Comparison of ENCODE assay signal across 1 cellular context in the genomic region with DNA sequence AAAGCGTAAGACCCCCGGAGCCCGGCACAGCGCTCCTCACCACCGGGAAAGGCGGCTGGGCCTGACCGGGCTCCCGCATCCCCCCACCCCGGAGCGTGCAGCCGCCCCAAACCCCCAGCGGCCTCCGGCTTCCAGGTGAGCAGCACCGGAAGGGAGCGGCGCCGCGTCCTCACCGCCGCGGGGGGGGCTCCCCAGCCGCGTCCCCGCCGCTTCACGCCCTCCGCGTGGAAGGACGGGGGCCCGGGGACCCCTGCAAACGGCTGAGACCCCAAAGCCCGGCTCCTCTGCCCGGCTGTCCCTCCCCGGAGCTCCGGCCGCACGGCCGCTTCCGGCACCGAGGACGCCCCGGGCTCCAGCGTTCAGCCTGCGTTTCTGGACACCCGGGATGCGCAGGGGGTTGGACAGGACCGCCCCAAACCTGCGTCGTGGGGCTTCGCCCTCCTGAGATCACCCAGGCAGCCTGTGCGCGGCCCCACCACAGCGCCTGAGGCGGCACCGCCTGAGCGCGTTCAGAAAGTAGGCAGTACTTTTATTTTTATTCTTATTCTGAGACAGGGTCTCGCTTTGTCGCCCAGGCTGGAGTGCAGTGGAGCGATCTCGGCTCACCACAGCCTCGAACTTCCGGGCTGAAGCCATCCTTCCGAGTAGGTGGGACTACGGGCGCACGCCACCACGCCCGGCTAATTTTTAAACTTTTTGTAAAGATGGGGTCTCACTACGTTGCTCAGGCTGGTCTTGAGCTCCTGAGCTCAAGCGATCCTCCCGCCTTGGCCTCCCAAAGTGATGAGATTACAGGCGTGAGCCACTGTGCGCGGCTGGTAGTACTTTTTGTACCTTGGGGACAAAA.
A peak's percentile ranks its signal among the peaks of the same experiment; 100 is the strongest.
TF ChIP-seq lines count a peak whose summit lies in the region.

No MANE protein-coding gene starts in this region.

TF ChIP-seq in K562, 482 proteins besides CTCF, POLR2A, EP300 and RAD21 (continued from another document):
- TF ChIP-seq BCOR (IDR thresholded peaks at IDR 0.05) (peak; percentile 23; the same call in 1 of the 2 replicates), U2AF1 (optimal IDR thresholded peaks at IDR 0.05; ENCODE audit: low read depth, low read length) (peak; percentile 53), ZBTB7A (IDR thresholded peaks at IDR 0.05; ENCODE audit: borderline replicate concordance, control insufficient read depth, low read depth, low read length) (peak; percentile 53; the same call in 1 of the 2 replicates), MAZ (CRISPR knock-in tag; conservative IDR thresholded peaks at IDR 0.05 in 1 of 2, IDR thresholded peaks at IDR 0.05 in 1 of 2) (peak in 1 of 2 experiments; percentile 53; a peak in 2 of 4 replicates), COPS2 (conservative IDR thresholded peaks at IDR 0.05) (no peak)
- TF ChIP-seq, protein P1, sequence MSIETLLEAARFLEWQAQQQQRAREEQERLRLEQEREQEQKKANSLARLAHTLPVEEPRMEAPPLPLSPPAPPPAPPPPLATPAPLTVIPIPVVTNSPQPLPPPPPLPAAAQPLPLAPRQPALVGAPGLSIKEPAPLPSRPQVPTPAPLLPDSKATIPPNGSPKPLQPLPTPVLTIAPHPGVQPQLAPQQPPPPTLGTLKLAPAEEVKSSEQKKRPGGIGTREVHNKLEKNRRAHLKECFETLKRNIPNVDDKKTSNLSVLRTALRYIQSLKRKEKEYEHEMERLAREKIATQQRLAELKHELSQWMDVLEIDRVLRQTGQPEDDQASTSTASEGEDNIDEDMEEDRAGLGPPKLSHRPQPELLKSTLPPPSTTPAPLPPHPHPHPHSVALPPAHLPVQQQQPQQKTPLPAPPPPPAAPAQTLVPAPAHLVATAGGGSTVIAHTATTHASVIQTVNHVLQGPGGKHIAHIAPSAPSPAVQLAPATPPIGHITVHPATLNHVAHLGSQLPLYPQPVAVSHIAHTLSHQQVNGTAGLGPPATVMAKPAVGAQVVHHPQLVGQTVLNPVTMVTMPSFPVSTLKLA (conservative IDR thresholded peaks at IDR 0.05), result peak in 1 of 2 experiments; percentile 27; a peak in 1 of 4 replicates
- TF ChIP-seq, protein P2, sequence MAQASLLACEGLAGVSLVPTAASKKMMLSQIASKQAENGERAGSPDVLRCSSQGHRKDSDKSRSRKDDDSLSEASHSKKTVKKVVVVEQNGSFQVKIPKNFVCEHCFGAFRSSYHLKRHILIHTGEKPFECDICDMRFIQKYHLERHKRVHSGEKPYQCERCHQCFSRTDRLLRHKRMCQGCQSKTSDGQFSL (CRISPR knock-in tag; IDR thresholded peaks at IDR 0.05), result peak; percentile 69; the same call in 1 of the 2 replicates
- TF ChIP-seq, protein P2 (tag; IDR thresholded peaks at IDR 0.05), result peak in 1 of 2 experiments; percentile 60; a peak in 1 of 4 replicates
- TF ChIP-seq, protein P3, sequence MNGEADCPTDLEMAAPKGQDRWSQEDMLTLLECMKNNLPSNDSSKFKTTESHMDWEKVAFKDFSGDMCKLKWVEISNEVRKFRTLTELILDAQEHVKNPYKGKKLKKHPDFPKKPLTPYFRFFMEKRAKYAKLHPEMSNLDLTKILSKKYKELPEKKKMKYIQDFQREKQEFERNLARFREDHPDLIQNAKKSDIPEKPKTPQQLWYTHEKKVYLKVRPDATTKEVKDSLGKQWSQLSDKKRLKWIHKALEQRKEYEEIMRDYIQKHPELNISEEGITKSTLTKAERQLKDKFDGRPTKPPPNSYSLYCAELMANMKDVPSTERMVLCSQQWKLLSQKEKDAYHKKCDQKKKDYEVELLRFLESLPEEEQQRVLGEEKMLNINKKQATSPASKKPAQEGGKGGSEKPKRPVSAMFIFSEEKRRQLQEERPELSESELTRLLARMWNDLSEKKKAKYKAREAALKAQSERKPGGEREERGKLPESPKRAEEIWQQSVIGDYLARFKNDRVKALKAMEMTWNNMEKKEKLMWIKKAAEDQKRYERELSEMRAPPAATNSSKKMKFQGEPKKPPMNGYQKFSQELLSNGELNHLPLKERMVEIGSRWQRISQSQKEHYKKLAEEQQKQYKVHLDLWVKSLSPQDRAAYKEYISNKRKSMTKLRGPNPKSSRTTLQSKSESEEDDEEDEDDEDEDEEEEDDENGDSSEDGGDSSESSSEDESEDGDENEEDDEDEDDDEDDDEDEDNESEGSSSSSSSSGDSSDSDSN (IDR thresholded peaks at IDR 0.05; ENCODE audit: borderline replicate concordance in 1 of 2, low read depth in 2 of 2, low read length in 2 of 2), result peak in 1 of 2 experiments; percentile 87; a peak in 2 of 4 replicates
- TF ChIP-seq, protein P4, sequence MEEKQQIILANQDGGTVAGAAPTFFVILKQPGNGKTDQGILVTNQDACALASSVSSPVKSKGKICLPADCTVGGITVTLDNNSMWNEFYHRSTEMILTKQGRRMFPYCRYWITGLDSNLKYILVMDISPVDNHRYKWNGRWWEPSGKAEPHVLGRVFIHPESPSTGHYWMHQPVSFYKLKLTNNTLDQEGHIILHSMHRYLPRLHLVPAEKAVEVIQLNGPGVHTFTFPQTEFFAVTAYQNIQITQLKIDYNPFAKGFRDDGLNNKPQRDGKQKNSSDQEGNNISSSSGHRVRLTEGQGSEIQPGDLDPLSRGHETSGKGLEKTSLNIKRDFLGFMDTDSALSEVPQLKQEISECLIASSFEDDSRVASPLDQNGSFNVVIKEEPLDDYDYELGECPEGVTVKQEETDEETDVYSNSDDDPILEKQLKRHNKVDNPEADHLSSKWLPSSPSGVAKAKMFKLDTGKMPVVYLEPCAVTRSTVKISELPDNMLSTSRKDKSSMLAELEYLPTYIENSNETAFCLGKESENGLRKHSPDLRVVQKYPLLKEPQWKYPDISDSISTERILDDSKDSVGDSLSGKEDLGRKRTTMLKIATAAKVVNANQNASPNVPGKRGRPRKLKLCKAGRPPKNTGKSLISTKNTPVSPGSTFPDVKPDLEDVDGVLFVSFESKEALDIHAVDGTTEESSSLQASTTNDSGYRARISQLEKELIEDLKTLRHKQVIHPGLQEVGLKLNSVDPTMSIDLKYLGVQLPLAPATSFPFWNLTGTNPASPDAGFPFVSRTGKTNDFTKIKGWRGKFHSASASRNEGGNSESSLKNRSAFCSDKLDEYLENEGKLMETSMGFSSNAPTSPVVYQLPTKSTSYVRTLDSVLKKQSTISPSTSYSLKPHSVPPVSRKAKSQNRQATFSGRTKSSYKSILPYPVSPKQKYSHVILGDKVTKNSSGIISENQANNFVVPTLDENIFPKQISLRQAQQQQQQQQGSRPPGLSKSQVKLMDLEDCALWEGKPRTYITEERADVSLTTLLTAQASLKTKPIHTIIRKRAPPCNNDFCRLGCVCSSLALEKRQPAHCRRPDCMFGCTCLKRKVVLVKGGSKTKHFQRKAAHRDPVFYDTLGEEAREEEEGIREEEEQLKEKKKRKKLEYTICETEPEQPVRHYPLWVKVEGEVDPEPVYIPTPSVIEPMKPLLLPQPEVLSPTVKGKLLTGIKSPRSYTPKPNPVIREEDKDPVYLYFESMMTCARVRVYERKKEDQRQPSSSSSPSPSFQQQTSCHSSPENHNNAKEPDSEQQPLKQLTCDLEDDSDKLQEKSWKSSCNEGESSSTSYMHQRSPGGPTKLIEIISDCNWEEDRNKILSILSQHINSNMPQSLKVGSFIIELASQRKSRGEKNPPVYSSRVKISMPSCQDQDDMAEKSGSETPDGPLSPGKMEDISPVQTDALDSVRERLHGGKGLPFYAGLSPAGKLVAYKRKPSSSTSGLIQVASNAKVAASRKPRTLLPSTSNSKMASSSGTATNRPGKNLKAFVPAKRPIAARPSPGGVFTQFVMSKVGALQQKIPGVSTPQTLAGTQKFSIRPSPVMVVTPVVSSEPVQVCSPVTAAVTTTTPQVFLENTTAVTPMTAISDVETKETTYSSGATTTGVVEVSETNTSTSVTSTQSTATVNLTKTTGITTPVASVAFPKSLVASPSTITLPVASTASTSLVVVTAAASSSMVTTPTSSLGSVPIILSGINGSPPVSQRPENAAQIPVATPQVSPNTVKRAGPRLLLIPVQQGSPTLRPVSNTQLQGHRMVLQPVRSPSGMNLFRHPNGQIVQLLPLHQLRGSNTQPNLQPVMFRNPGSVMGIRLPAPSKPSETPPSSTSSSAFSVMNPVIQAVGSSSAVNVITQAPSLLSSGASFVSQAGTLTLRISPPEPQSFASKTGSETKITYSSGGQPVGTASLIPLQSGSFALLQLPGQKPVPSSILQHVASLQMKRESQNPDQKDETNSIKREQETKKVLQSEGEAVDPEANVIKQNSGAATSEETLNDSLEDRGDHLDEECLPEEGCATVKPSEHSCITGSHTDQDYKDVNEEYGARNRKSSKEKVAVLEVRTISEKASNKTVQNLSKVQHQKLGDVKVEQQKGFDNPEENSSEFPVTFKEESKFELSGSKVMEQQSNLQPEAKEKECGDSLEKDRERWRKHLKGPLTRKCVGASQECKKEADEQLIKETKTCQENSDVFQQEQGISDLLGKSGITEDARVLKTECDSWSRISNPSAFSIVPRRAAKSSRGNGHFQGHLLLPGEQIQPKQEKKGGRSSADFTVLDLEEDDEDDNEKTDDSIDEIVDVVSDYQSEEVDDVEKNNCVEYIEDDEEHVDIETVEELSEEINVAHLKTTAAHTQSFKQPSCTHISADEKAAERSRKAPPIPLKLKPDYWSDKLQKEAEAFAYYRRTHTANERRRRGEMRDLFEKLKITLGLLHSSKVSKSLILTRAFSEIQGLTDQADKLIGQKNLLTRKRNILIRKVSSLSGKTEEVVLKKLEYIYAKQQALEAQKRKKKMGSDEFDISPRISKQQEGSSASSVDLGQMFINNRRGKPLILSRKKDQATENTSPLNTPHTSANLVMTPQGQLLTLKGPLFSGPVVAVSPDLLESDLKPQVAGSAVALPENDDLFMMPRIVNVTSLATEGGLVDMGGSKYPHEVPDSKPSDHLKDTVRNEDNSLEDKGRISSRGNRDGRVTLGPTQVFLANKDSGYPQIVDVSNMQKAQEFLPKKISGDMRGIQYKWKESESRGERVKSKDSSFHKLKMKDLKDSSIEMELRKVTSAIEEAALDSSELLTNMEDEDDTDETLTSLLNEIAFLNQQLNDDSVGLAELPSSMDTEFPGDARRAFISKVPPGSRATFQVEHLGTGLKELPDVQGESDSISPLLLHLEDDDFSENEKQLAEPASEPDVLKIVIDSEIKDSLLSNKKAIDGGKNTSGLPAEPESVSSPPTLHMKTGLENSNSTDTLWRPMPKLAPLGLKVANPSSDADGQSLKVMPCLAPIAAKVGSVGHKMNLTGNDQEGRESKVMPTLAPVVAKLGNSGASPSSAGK (IDR thresholded peaks at IDR 0.05), result peak; percentile 60
